Comparison of ENCODE assay signal across 11 cellular contexts in genomic region chr4:69718376-69719293, GRCh38. TPM values are rescaled to one million over a fixed set of nuclear protein-coding genes. Genes with fewer than 3 reads are reported as not detected.
DNase-seq lines count a peak whose midpoint lies in the region; TF ChIP-seq lines count a peak whose summit lies in the region.
"Had no signal": no experiment of that assay in that cellular context is flagged by ENCODE, and none has a peak within 500 bp of the region (broad histone marks: within the 10 kb centered on the region; RNA-seq: fewer than 3 reads in every experiment).

No MANE protein-coding gene starts in this region.

- intact Hi-C loops in tibial artery (cut with DNase I; ENCODE audit: low total_unique reads): no loop called here

- TF ChIP-seq EP300 in SK-N-SH (IDR thresholded peaks at IDR 0.05; ENCODE audit: borderline replicate concordance in 1 of 2, low read depth in 1 of 2, low read length in 1 of 2): no peak

- peaks cover 5% of the 10 kb centered on the region; the same call in 1 of the 2 replicates for H3K9me2 ChIP-seq in SK-N-SH

- CTCF ChIA-PET in SK-N-SH (lab: Yijun Ruan, JAX): interaction anchor here (0.9 kb wide), 1 partner anchor 10 kb away, joined by 3 read pairs; no protein-coding TSS in a partner anchor

- H3K4me3 ChIP-seq in SK-N-SH (ENCODE audit: low read depth in 2 of 2, low read length in 1 of 2): no peak overlapping the region
- no peak overlapping the region for H3K4me3 ChIP-seq in fibroblast of lung (replicated peaks in 1 of 4; ENCODE audit: control extremely low read depth in 1 of 4, insufficient read depth in 1 of 4, low read depth in 3 of 4, low read length in 4 of 4)
- no peak overlapping the region for H3K4me3 ChIP-seq in skeletal muscle cell (ENCODE audit: low read depth, low read length)
- no peak overlapping the region for H3K4me3 ChIP-seq in tibial artery

- H3K27ac ChIP-seq in SK-N-SH (ENCODE audit: low read depth in 2 of 2, low read length in 1 of 2) (peak overlapping the region; percentile 72 to 73; a peak in 3 of 4 replicates), fibroblast of lung (ENCODE audit: insufficient read depth, low read length) (no peak overlapping the region), tibial artery (no peak overlapping the region)

- H3K4me2 ChIP-seq in SK-N-SH (peak overlapping the region; percentile 13; the same call in 1 of the 2 replicates), fibroblast of lung (ENCODE audit: extremely low read depth, insufficient read depth, low read length) (no peak overlapping the region)

- POLR2A ChIA-PET in SK-N-SH (lab: Yijun Ruan, JAX): no interaction called here

- H3K79me2 ChIP-seq in SK-N-SH (ENCODE audit: insufficient read depth): no peaks in the 10 kb centered on the region
- H3K79me2 ChIP-seq in fibroblast of lung (ENCODE audit: control insufficient read depth, insufficient read depth, low read length): no peaks in the 10 kb centered on the region

- peaks cover 5% of the 10 kb centered on the region for H3F3A ChIP-seq in SK-N-SH (replicated peaks; ENCODE audit: insufficient read depth)

- H4K20me1 ChIP-seq in SK-N-SH (ENCODE audit: insufficient read depth) (no peaks in the 10 kb centered on the region), fibroblast of lung (ENCODE audit: control insufficient read depth, extremely low read depth, insufficient read depth, low read length) (no peaks in the 10 kb centered on the region)

- H3K36me3 ChIP-seq in SK-N-SH (replicated peaks in 1 of 2; ENCODE audit: control insufficient read depth in 1 of 2, insufficient read depth in 2 of 2, low read length in 1 of 2) (peaks cover 0 to 6% of the 10 kb centered on the region in 2 experiments), fibroblast of lung (ENCODE audit: control insufficient read depth, insufficient read depth, low read length) (no peaks in the 10 kb centered on the region), tibial artery (no peaks in the 10 kb centered on the region)

- 0 out of 4 replicates have a peak, but pooled peaks cover 0 to 7% of the 10 kb centered on the region in 2 experiments for H3K4me1 ChIP-seq in SK-N-SH (ENCODE audit: control insufficient read depth in 1 of 2, insufficient read depth in 2 of 2, low read depth in 1 of 2, low read length in 1 of 2)
- no peaks in the 10 kb centered on the region for H3K4me1 ChIP-seq in fibroblast of lung (ENCODE audit: control insufficient read depth, extremely low read depth, insufficient read depth, low read length)
- no peaks in the 10 kb centered on the region for H3K4me1 ChIP-seq in tibial artery

- H3K9me3 ChIP-seq in SK-N-SH (no peaks in the 10 kb centered on the region), fibroblast of lung (ENCODE audit: control insufficient read depth, insufficient read depth, low read depth, low read length) (no peaks in the 10 kb centered on the region), tibial artery (no peaks in the 10 kb centered on the region)

- no peak overlapping the region; the same call in 1 of the 2 replicates for H2AFZ ChIP-seq in SK-N-SH (ENCODE audit: low read depth)
- H2AFZ ChIP-seq in fibroblast of lung (ENCODE audit: low read length): no peak overlapping the region

- TF ChIP-seq CTCF in SK-N-SH (IDR thresholded peaks at IDR 0.05): no peak
- TF ChIP-seq CTCF in fibroblast of lung (conservative IDR thresholded peaks at IDR 0.05 in 1 of 2, IDR thresholded peaks at IDR 0.05 in 1 of 2; ENCODE audit: low read depth in 1 of 2, low read length in 2 of 2): no peak
- TF ChIP-seq CTCF in tibial artery (IDR thresholded peaks at IDR 0.05): no peak

- no peak for TF ChIP-seq RAD21 in SK-N-SH (IDR thresholded peaks at IDR 0.05; ENCODE audit: low read length)

- DNase-seq in KG1 (lab: John Stamatoyannopoulos, UW) (peak; percentile 40), SK-N-SH (no peak), fibroblast of lung (ENCODE audit: low read depth in 2 of 2) (peak; percentile 27 to 67), skeletal muscle cell (ENCODE audit: low read depth) (peak; percentile 49), HPDE6-E6E7 (ENCODE audit: extremely low spot score) (no peak), tibial artery (no peak)
- no peak for DNase-seq in stimulated activated CD4-positive, alpha-beta T cell treated with anti-CD3 and anti-CD28 coated beads, Interleukin-1b, Interleukin-23, amount 100 ng/mL, for 48 hours
- DNase-seq: activated CD8-positive, alpha-beta memory T cell treated with anti-CD3 and anti-CD28 coated beads, Interleukin-2, amount 50 U/mL, for 48 hours; effector CD4-positive, alpha-beta T cell; hippocampal formation had no signal

- H3K27me3 ChIP-seq in SK-N-SH (ENCODE audit: insufficient read depth): no peaks in the 10 kb centered on the region
- H3K27me3 ChIP-seq in fibroblast of lung (ENCODE audit: control insufficient read depth, insufficient read depth, low read length): no peaks in the 10 kb centered on the region
- H3K27me3 ChIP-seq in tibial artery: no peaks in the 10 kb centered on the region

- whole genome bisulfite sequencing in SK-N-SH (ENCODE audit: low lambda C conversion rate): 13% methylated on average over 4 of the region's 4 CpGs

- H3K9ac ChIP-seq in SK-N-SH (peak overlapping the region; percentile 19; the same call in 1 of the 2 replicates), fibroblast of lung (ENCODE audit: insufficient read depth, low read length) (no peak overlapping the region)

TF ChIP-seq in SK-N-SH, 30 proteins besides CTCF, POLR2A, EP300 and RAD21:
- no peak for TF ChIP-seq YY1 (IDR thresholded peaks at IDR 0.05; ENCODE audit: low read depth)
- no peak for TF ChIP-seq CHD2 (IDR thresholded peaks at IDR 0.05; ENCODE audit: low read length, partially characterized antibody)
- TF ChIP-seq NFIC (IDR thresholded peaks at IDR 0.05; ENCODE audit: borderline replicate concordance): no peak; the same call in 1 of the 2 replicates
- no peak for TF ChIP-seq TEAD4 (IDR thresholded peaks at IDR 0.05; ENCODE audit: borderline replicate concordance, insufficient read depth)
- no peak for TF ChIP-seq NRF1 (IDR thresholded peaks at IDR 0.05; ENCODE audit: low read depth, low read length)
- no peak for TF ChIP-seq EZH2phosphoT487 (IDR thresholded peaks at IDR 0.05; ENCODE audit: borderline replicate concordance, low read depth)
- TF ChIP-seq JUND (IDR thresholded peaks at IDR 0.05): no peak
- TF ChIP-seq IRF3 (IDR thresholded peaks at IDR 0.05; ENCODE audit: low read depth, low read length): no peak
- no peak for TF ChIP-seq FOXM1 (IDR thresholded peaks at IDR 0.05; ENCODE audit: low read depth)
- no peak for TF ChIP-seq MXI1 (IDR thresholded peaks at IDR 0.05; ENCODE audit: low read depth, low read length)
- TF ChIP-seq RCOR1 (IDR thresholded peaks at IDR 0.05; ENCODE audit: low read length): no peak
- no peak for TF ChIP-seq TAF1 (IDR thresholded peaks at IDR 0.05; ENCODE audit: borderline replicate concordance, low read depth, low read length)
- no peak for TF ChIP-seq RFX5 (IDR thresholded peaks at IDR 0.05; ENCODE audit: low read length)
- TF ChIP-seq, protein P1, sequence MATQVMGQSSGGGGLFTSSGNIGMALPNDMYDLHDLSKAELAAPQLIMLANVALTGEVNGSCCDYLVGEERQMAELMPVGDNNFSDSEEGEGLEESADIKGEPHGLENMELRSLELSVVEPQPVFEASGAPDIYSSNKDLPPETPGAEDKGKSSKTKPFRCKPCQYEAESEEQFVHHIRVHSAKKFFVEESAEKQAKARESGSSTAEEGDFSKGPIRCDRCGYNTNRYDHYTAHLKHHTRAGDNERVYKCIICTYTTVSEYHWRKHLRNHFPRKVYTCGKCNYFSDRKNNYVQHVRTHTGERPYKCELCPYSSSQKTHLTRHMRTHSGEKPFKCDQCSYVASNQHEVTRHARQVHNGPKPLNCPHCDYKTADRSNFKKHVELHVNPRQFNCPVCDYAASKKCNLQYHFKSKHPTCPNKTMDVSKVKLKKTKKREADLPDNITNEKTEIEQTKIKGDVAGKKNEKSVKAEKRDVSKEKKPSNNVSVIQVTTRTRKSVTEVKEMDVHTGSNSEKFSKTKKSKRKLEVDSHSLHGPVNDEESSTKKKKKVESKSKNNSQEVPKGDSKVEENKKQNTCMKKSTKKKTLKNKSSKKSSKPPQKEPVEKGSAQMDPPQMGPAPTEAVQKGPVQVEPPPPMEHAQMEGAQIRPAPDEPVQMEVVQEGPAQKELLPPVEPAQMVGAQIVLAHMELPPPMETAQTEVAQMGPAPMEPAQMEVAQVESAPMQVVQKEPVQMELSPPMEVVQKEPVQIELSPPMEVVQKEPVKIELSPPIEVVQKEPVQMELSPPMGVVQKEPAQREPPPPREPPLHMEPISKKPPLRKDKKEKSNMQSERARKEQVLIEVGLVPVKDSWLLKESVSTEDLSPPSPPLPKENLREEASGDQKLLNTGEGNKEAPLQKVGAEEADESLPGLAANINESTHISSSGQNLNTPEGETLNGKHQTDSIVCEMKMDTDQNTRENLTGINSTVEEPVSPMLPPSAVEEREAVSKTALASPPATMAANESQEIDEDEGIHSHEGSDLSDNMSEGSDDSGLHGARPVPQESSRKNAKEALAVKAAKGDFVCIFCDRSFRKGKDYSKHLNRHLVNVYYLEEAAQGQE (IDR thresholded peaks at IDR 0.05; ENCODE audit: low read depth, low read length): no peak
- TF ChIP-seq SIN3A (IDR thresholded peaks at IDR 0.05; ENCODE audit: borderline replicate concordance, low read depth, low read length): no peak
- TF ChIP-seq SMC3 (IDR thresholded peaks at IDR 0.05; ENCODE audit: low read depth, low read length): no peak

RNA-seq across cellular contexts. Expression of gene SULT1B1, which starts 41.8 kb away (rescaled TPM):
- polyA plus RNA-seq in SK-N-SH (2012; rRNA removed) (14.7 and 22.4 TPM in 2 replicates), fibroblast of lung (0.03 and 0.05 TPM in 2 replicates)
- 20.7 and 28.2 TPM in 2 replicates for polyA plus RNA-seq in SK-N-SH (2012; cell fraction: cytosol; rRNA removed)
- 12.9 and 33.9 TPM in 2 replicates for polyA plus RNA-seq in SK-N-SH (2012; cell fraction: nucleus; rRNA removed)
- not detected in 2 replicates for total RNA-seq in fibroblast of lung
- polyA plus RNA-seq in fibroblast of lung (2012): 0.02 and 0.15 TPM in 2 replicates
- polyA minus RNA-seq in fibroblast of lung (ENCODE audit: low replicate concordance): not detected in 2 replicates
- total RNA-seq: M059J had no signal

Comparison
In these comparisons a context has a peak if more than half of its experiments do, and no peak if none do; other contexts are left out.
1. DNase-seq: peak in KG1 (single experiment), fibroblast of lung (2 of 2) and skeletal muscle cell (single experiment); none in SK-N-SH (single experiment), HPDE6-E6E7 (single experiment), stimulated activated CD4-positive, alpha-beta T cell treated with anti-CD3 and anti-CD28 coated beads, Interleukin-1b, Interleukin-23, amount 100 ng/mL, for 48 hours (single experiment) and tibial artery (0 of 2).
2. H3K27ac ChIP-seq: peak in SK-N-SH (2 of 2); none in fibroblast of lung (single experiment) and tibial artery (0 of 2).
3. RNA of gene SULT1B1, which starts 41.8 kb away (polyA plus RNA-seq): 12.9 to 33.9 TPM in SK-N-SH; 0.02 to 0.15 TPM in fibroblast of lung; every median in the first group is over 10 times any median in the second.